ENCODE assay signal across 15 cellular contexts in the genomic region with DNA sequence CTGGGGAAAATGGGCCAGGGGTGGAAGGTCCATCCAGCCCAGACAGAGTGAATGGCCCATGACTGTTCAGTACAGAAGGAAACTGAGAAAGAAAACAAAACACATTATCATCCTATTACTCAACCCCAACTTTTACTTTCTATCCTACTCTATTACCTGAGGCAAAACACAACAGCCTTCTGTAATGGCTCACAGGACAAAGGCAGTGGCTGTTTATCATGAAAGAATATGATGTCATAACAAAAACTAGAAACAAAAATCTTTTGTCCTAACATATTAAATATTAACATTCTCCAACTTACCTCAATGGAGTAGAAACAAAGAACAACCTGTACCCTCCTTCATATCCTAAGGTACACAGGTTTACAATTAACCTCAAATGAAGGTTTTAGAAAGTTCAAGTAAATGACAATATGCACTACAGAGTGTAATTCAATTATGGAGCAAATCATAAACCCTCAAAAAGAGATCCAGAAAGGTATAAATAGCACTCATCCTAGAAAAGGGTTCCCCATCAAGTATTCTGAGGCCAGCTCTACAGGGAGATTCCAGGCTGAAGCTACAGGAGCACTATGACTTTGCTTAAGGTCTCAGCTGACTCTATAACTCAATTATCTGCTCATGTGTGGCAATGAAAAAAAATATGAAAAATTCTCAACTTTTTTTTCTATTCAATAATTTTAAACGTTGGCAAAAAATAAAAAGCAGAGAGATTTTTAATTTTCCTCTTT. TPM values are rescaled to one million over a fixed set of nuclear protein-coding genes. Genes with fewer than 3 reads are reported as not detected.
DNase-seq lines count a peak whose midpoint lies in the region; ATAC-seq and TF ChIP-seq lines count a peak whose summit lies in the region.
"Had no signal": no experiment of that assay in that cellular context is flagged by ENCODE, and none has a peak within 500 bp of the region (broad histone marks: within the 10 kb centered on the region; RNA-seq: fewer than 3 reads in every experiment).

No MANE protein-coding gene starts in this region.

- no peak for ATAC-seq in CD4-positive, alpha-beta T cell (ENCODE audit: poor library complexity)
- ATAC-seq in GM18520 (IDR thresholded peaks at IDR 0.05; ENCODE audit: unreplicated experiment) (peak; percentile 69), HG02884 (IDR thresholded peaks at IDR 0.05; ENCODE audit: unreplicated experiment) (peak; percentile 52), body of pancreas (peak; percentile 91), aorta (ENCODE audit: low FRiP score) (no peak)
- ATAC-seq: lower lobe of right lung had no signal

- peaks cover 89% of the 10 kb centered on the region for H3K36me3 Mint-ChIP-seq in CD4-positive, alpha-beta T cell (ENCODE audit: low read depth)

- H3K27ac ChIP-seq in CD4-positive, alpha-beta T cell (ENCODE audit: low read depth, low read length) = no peak overlapping the region
- H3K27ac ChIP-seq in body of pancreas (peak overlapping the region in 3 of 4 donors; percentile 74 to 79 (median 76)), aorta (ENCODE audit: low read depth in 1 of 2, low read length in 2 of 2) (no peak overlapping the region)
- H3K27ac ChIP-seq: lower lobe of right lung had no signal

- H3K36me3 ChIP-seq in body of pancreas (replicated peaks in 1 of 2; ENCODE audit: insufficient read depth in 1 of 2, low read depth in 2 of 2) = peaks cover 2 to 7% of the 10 kb centered on the region in 2 donors
- peaks cover 11 to 12% of the 10 kb centered on the region in 2 donors for H3K36me3 ChIP-seq in aorta (ENCODE audit: control insufficient read depth in 1 of 2, insufficient read depth in 2 of 2, low read length in 1 of 2)

- H3K4me1 Mint-ChIP-seq in CD4-positive, alpha-beta T cell (ENCODE audit: low read depth) = peaks cover 48% of the 10 kb centered on the region

- WGBS in body of pancreas, 2 donors = 38 to 47% methylated on average over 1 of the region's 1 CpG
- 69 to 73% methylated on average over 1 of the region's 1 CpG for WGBS in aorta, 2 donors

- POLR2A ChIA-PET in CD4-positive, alpha-beta T cell (lab: Charles Lee) = interaction anchor here (1.4 kb wide), 1 partner anchor 24 kb away, joined by 3 read pairs; no protein-coding TSS in a partner anchor

- H3K4me1 ChIP-seq in body of pancreas = peaks cover 55% of the 10 kb centered on the region
- H3K4me1 ChIP-seq in aorta (ENCODE audit: control insufficient read depth in 1 of 2, insufficient read depth in 2 of 2, low read length in 2 of 2) = no peaks in the 10 kb centered on the region

- no peak for TF ChIP-seq CTCF in CD4-positive, alpha-beta T cell (IDR thresholded peaks at IDR 0.05)
- TF ChIP-seq CTCF in body of pancreas (IDR thresholded peaks at IDR 0.05) = no peak

- intact Hi-C loops in CD4-positive, alpha-beta T cell (cut with DNase I, micrococcal nuclease) = no loop called here
- intact Hi-C loops in body of pancreas (cut with DNase I) (no loop called here), aorta (cut with DNase I) (no loop called here)

- H3K4me3 Mint-ChIP-seq in CD4-positive, alpha-beta T cell = no peak overlapping the region

- no peaks in the 10 kb centered on the region for H3K9me3 Mint-ChIP-seq in CD4-positive, alpha-beta T cell

- H3K4me3 ChIP-seq in body of pancreas = no peak overlapping the region
- no peak overlapping the region for H3K4me3 ChIP-seq in aorta (ENCODE audit: low read length in 2 of 2)
- H3K4me3 ChIP-seq: lower lobe of right lung had no signal

- H3K27me3 ChIP-seq in CD4-positive, alpha-beta T cell (ENCODE audit: control insufficient read depth, insufficient read depth, low read length) = no peaks in the 10 kb centered on the region
- H3K27me3 ChIP-seq in body of pancreas (no peaks in the 10 kb centered on the region), aorta (ENCODE audit: control insufficient read depth in 1 of 2, insufficient read depth in 2 of 2, low read length in 1 of 2) (no peaks in the 10 kb centered on the region)

- TF ChIP-seq POLR2A in body of pancreas (IDR thresholded peaks at IDR 0.05) = peak in 2 of 3 donors; percentile 53 to 54

- no peaks in the 10 kb centered on the region for H3K9me3 ChIP-seq in CD4-positive, alpha-beta T cell (ENCODE audit: control insufficient read depth, low read length)
- H3K9me3 ChIP-seq in body of pancreas (no peaks in the 10 kb centered on the region), aorta (ENCODE audit: control insufficient read depth, low read length) (no peaks in the 10 kb centered on the region)
- H3K9me3 ChIP-seq: lower lobe of right lung had no signal

- DNase-seq in CD4-positive, alpha-beta T cell = no peak
- DNase-seq in body of pancreas = peak in 2 of 4 donors; percentile 16 to 35
- no peak for DNase-seq in NCI-H510A treated with DMSO at 0.1 percent for 48 hours (lab: John Stamatoyannopoulos, UW)
- no peak for DNase-seq in NCI-H1930 (lab: John Stamatoyannopoulos, UW)
- no peak for DNase-seq in aorta
- no peak for DNase-seq in SIG-M5 (lab: John Stamatoyannopoulos, UW)
- DNase-seq: AML-193, cerebellar nuclear complex, erythroblast, hippocampal formation, lower lobe of right lung, NCI-H1417 treated with DMSO at 0.1 percent for 48 hours, NCI-H748 treated with DMSO at 0.1 percent for 48 hours had no signal

- CTCF ChIA-PET in CD4-positive, alpha-beta T cell (lab: Charles Lee) = interaction anchor here (1.0 to 2.2 kb wide), 2 partner anchors 15 to 25 kb away, joined by 3 to 8 read pairs; a partner anchor contains a TSS

- H3K27ac Mint-ChIP-seq in CD4-positive, alpha-beta T cell = peak overlapping the region; percentile 47

- no peaks in the 10 kb centered on the region for H3K27me3 Mint-ChIP-seq in CD4-positive, alpha-beta T cell

RNA-seq across cellular contexts. Expression of a gene that starts 15.1 kb away (rescaled TPM):
- 100 to 1,000 TPM; 145 to 154 TPM for total RNA-seq in CD4-positive, alpha-beta T cell
- total RNA-seq in body of pancreas (10 to 100 TPM; 16.6 to 17.8 TPM), aorta (10 to 100 TPM; 66.1 to 90.4 TPM)
- polyA plus RNA-seq in aorta = 1 to 10 TPM; 6.0 to 6.5 TPM

Comparison
In these comparisons a context has a peak if more than half of its experiments do, and no peak if none do; other contexts are left out.
1. ATAC-seq: peak in GM18520 (single experiment), HG02884 (single experiment) and body of pancreas (single experiment); none in CD4-positive, alpha-beta T cell (single experiment) and aorta (single experiment).
2. H3K27ac ChIP-seq: peak in body of pancreas (3 of 4); none in CD4-positive, alpha-beta T cell (single experiment) and aorta (0 of 2).